ENCODE assay signal across 8 cellular contexts in genomic region chr19:5679289-5680082, GRCh38. TPM values are rescaled to one million over a fixed set of nuclear protein-coding genes. Genes with fewer than 3 reads are reported as not detected.
DNase-seq lines count a peak whose midpoint lies in the region; ATAC-seq, FAIRE-seq and TF ChIP-seq lines count a peak whose summit lies in the region.
"Had no signal": no experiment of that assay in that cellular context is flagged by ENCODE, and none has a peak within 500 bp of the region (broad histone marks: within the 10 kb centered on the region; RNA-seq: fewer than 3 reads in every experiment).

No MANE protein-coding gene starts in this region.

- TF ChIP-seq CTCF in D721Med (IDR thresholded peaks at IDR 0.05; ENCODE audit: insufficient read depth, missing control alignments): no peak

- no peaks in the 10 kb centered on the region for H3K27me3 Mint-ChIP-seq in activated T-cell treated with anti-CD3 and anti-CD28 coated beads, Interleukin-2, amount 50 U/mL, for 72 hours (ENCODE audit: low read depth)
- no peaks in the 10 kb centered on the region for H3K27me3 Mint-ChIP-seq in stimulated activated naive CD8-positive, alpha-beta T cell treated with anti-CD3 and anti-CD28 coated beads, Interleukin-15, amount 100 ng/mL, for 72 hours

- H3K9me3 ChIP-seq in HUES48 (ENCODE audit: control insufficient read depth, insufficient read depth, low read length): no peaks in the 10 kb centered on the region

- H3K9me3 Mint-ChIP-seq in activated T-cell treated with anti-CD3 and anti-CD28 coated beads, Interleukin-2, amount 50 U/mL, for 72 hours: peaks cover 0 to 3% of the 10 kb centered on the region in 2 donors
- H3K9me3 Mint-ChIP-seq in stimulated activated naive CD8-positive, alpha-beta T cell treated with anti-CD3 and anti-CD28 coated beads, Interleukin-15, amount 100 ng/mL, for 72 hours: no peaks in the 10 kb centered on the region

- no peak for ATAC-seq in activated T-cell treated with anti-CD3 and anti-CD28 coated beads, Interleukin-2, amount 50 U/mL, for 72 hours (replicated peaks in 1 of 2)
- ATAC-seq in stimulated activated naive CD8-positive, alpha-beta T cell treated with anti-CD3 and anti-CD28 coated beads, Interleukin-15, amount 100 ng/mL, for 72 hours: no peak

- DNase-seq in activated T-cell treated with anti-CD3 and anti-CD28 coated beads, Interleukin-2, amount 50 U/mL, for 72 hours: no peak
- DNase-seq in stimulated activated naive CD8-positive, alpha-beta T cell treated with anti-CD3 and anti-CD28 coated beads, Interleukin-15, amount 100 ng/mL, for 72 hours: no peak
- DNase-seq in D721Med (ENCODE audit: insufficient read length, low spot score): no peak
- DNase-seq in NCI-H345 treated with DMSO at 0.1 percent for 48 hours (lab: John Stamatoyannopoulos, UW; ENCODE audit: unreplicated experiment): no peak
- DNase-seq in EL: no peak

- 0 out of 2 replicates have a peak, but pooled peaks cover 6% of the 10 kb centered on the region for H3K4me1 ChIP-seq in HUES48 (ENCODE audit: control insufficient read depth, insufficient read depth, low read length)

- H3K4me3 Mint-ChIP-seq in activated T-cell treated with anti-CD3 and anti-CD28 coated beads, Interleukin-2, amount 50 U/mL, for 72 hours: peak overlapping the region; percentile 81 to 99
- peak overlapping the region; percentile 83 to 99 for H3K4me3 Mint-ChIP-seq in stimulated activated naive CD8-positive, alpha-beta T cell treated with anti-CD3 and anti-CD28 coated beads, Interleukin-15, amount 100 ng/mL, for 72 hours

- no peak for FAIRE-seq in D721Med (lab: Jason Lieb, UNC)

- H3K36me3 Mint-ChIP-seq in activated T-cell treated with anti-CD3 and anti-CD28 coated beads, Interleukin-2, amount 50 U/mL, for 72 hours (ENCODE audit: insufficient read depth in 2 of 2): peaks cover 0 to 3% of the 10 kb centered on the region in 2 donors

- H3K36me3 ChIP-seq in HUES48 (ENCODE audit: control insufficient read depth, insufficient read depth, low read length): no peaks in the 10 kb centered on the region

- H3K27ac ChIP-seq in HUES48 (ENCODE audit: low read depth, low read length): peak overlapping the region; percentile 66

- peaks cover 30% of the 10 kb centered on the region for H3K4me1 Mint-ChIP-seq in activated T-cell treated with anti-CD3 and anti-CD28 coated beads, Interleukin-2, amount 50 U/mL, for 72 hours (ENCODE audit: low read depth)
- H3K4me1 Mint-ChIP-seq in stimulated activated naive CD8-positive, alpha-beta T cell treated with anti-CD3 and anti-CD28 coated beads, Interleukin-15, amount 100 ng/mL, for 72 hours: peaks cover 42% of the 10 kb centered on the region

- no peaks in the 10 kb centered on the region for H3K27me3 ChIP-seq in HUES48 (ENCODE audit: control insufficient read depth, insufficient read depth, low read length)

- H3K4me3 ChIP-seq in HUES48 (ENCODE audit: low read depth, low read length): peak overlapping the region; percentile 97
- peak overlapping the region; percentile 74 for H3K4me3 ChIP-seq in iPS-11a (ENCODE audit: low read depth, low read length)

- peak overlapping the region; percentile 79 for H3K9ac ChIP-seq in HUES48 (ENCODE audit: low read depth, low read length)

- peak overlapping the region; percentile 86 for H3K27ac Mint-ChIP-seq in activated T-cell treated with anti-CD3 and anti-CD28 coated beads, Interleukin-2, amount 50 U/mL, for 72 hours
- H3K27ac Mint-ChIP-seq in stimulated activated naive CD8-positive, alpha-beta T cell treated with anti-CD3 and anti-CD28 coated beads, Interleukin-15, amount 100 ng/mL, for 72 hours: peak overlapping the region; percentile 93 to 96

RNA-seq across cellular contexts. Expression of gene MICOS13, which starts 0.8 kb away (rescaled TPM):
- total RNA-seq in activated T-cell treated with anti-CD3 and anti-CD28 coated beads, Interleukin-2, amount 50 U/mL, for 72 hours: 10 to 100 TPM; 33.8 to 34.1 TPM

RNA-seq across cellular contexts. Expression of gene HSD11B1L, which starts 1.3 kb away (rescaled TPM):
- 1 to 10 TPM; 3.0 to 5.1 TPM for total RNA-seq in activated T-cell treated with anti-CD3 and anti-CD28 coated beads, Interleukin-2, amount 50 U/mL, for 72 hours

RNA-seq across cellular contexts. Expression of gene RPL36, which starts 10.6 kb away (rescaled TPM):
- 1,000 to 10,000 TPM; 1,272 to 1,302 TPM for total RNA-seq in activated T-cell treated with anti-CD3 and anti-CD28 coated beads, Interleukin-2, amount 50 U/mL, for 72 hours

RNA-seq across cellular contexts. Expression of gene LONP1, which starts 40.5 kb away (rescaled TPM):
- 100 to 1,000 TPM; 262 to 266 TPM for total RNA-seq in activated T-cell treated with anti-CD3 and anti-CD28 coated beads, Interleukin-2, amount 50 U/mL, for 72 hours

RNA-seq across cellular contexts. Expression of gene CATSPERD, which starts 41.0 kb away (rescaled TPM):
- not detected for total RNA-seq in activated T-cell treated with anti-CD3 and anti-CD28 coated beads, Interleukin-2, amount 50 U/mL, for 72 hours
- total RNA-seq: SK-MEL-5 had no signal
